ENCODE assay signal across 9 cellular contexts in the genomic region with DNA sequence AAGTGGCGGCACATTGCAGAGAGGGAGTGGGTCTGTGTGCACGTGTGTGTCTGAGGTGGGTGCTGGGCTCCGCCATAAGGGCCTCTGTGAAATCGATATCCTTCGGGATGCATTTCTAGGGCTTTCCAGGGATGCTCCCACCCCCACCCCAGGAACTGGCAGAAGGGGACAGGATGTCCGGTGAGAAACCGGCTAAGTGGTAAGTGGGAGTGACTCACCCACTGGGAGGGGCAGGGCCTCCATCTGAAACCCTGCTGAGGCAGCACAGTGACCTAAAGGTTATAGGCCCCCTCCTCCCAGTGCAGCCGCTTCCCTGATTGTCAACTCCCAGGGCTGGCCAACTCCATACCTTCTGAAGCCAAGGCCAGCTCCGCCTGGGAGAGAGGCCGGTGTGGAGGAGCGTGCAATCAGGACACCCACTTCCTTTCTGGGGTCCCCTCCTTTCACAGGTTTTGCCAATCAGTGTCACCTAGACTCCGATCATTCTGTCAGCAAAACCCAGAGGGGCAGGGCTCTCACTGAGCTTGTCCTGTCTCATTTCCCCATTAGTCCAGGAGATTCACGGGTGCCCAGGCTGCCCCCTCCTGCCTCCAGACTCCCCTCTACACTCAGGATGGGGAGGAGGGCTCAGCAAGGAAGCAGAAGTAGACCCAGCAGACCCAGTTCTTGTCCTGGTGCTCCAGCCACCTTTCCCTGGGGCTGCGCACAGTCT. TPM values are rescaled to one million over a fixed set of nuclear protein-coding genes. Genes with fewer than 3 reads are reported as not detected.
DNase-seq lines count a peak whose midpoint lies in the region; ATAC-seq, FAIRE-seq and TF ChIP-seq lines count a peak whose summit lies in the region.
"Had no signal": no experiment of that assay in that cellular context is flagged by ENCODE, and none has a peak within 500 bp of the region (broad histone marks: within the 10 kb centered on the region; RNA-seq: fewer than 3 reads in every experiment).

No MANE protein-coding gene starts in this region.

- CTCF ChIA-PET in HepG2 (lab: Yijun Ruan, JAX; ENCODE audit: low intra/inter-chr PET ratio, low total read pairs) = no interaction called here

- no peaks in the 10 kb centered on the region for H3K79me2 ChIP-seq in HepG2 (ENCODE audit: insufficient read depth, low read length)

- TF ChIP-seq POLR2A in HepG2 (IDR thresholded peaks at IDR 0.05; ENCODE audit: insufficient read depth in 1 of 2, low read depth in 2 of 2, low read length in 2 of 2) = no peak

- TF ChIP-seq EP300 in HepG2 (IDR thresholded peaks at IDR 0.05; ENCODE audit: low read depth in 2 of 2, low read length in 2 of 2) (no peak), HepG2 (CRISPR knock-in tag; IDR thresholded peaks at IDR 0.05; ENCODE audit: borderline replicate concordance) (no peak)

- TF ChIP-seq CTCF in astrocyte of the spinal cord (IDR thresholded peaks at IDR 0.05; ENCODE audit: low read depth, low read length) (no peak), HepG2 (CRISPR knock-in tag; IDR thresholded peaks at IDR 0.05) (no peak)

- no peak for TF ChIP-seq RAD21 in HepG2 (CRISPR knock-in tag; IDR thresholded peaks at IDR 0.05)

- H3K27me3 ChIP-seq in HUES48 (ENCODE audit: control insufficient read depth, insufficient read depth, low read length) = no peaks in the 10 kb centered on the region
- H3K27me3 ChIP-seq in HepG2 (ENCODE audit: control insufficient read depth in 1 of 2, insufficient read depth in 2 of 2, low read length in 2 of 2) = no peaks in the 10 kb centered on the region

- H3K36me3 ChIP-seq in HUES48 (ENCODE audit: control insufficient read depth, insufficient read depth, low read length) (no peaks in the 10 kb centered on the region; the same call in 1 of the 2 replicates), HepG2 (replicated peaks in 1 of 2; ENCODE audit: control insufficient read depth in 1 of 2, insufficient read depth in 2 of 2, low read length in 2 of 2) (no peaks in the 10 kb centered on the region)

- H3K4me3 ChIP-seq in HUES48 (ENCODE audit: low read depth, low read length) (no peak overlapping the region), astrocyte of the spinal cord (ENCODE audit: low read depth, low read length) (no peak overlapping the region), HepG2 (replicated peaks in 1 of 3; ENCODE audit: insufficient read depth in 1 of 3, low read depth in 2 of 3, low read length in 3 of 3) (no peak overlapping the region)

- intact Hi-C loops in HepG2 (cut with micrococcal nuclease; ENCODE audit: unreplicated experiment) = no loop called here

- in situ Hi-C loops in astrocyte of the spinal cord (cut with HindIII; ENCODE audit: low sequenced_read_pairs) (no loop called here), HepG2 (cut with HindIII; ENCODE audit: extremely low pct_ligation_motif_present, low pct_unique_long_range_greater_than_20kb) (no loop called here)

- no peak overlapping the region for H2AFZ ChIP-seq in HepG2 (ENCODE audit: low read length)

- ATAC-seq in HepG2 (peak; percentile 23), GM19455 (IDR thresholded peaks at IDR 0.05; ENCODE audit: unreplicated experiment) (no peak)

- H3K27ac ChIP-seq in HUES48 (ENCODE audit: low read depth, low read length) (peak overlapping the region; percentile 46), HepG2 (ENCODE audit: extremely low read length, insufficient read depth, low read length) (no peak overlapping the region)

- WGBS in HepG2 (ENCODE audit: low lambda C conversion rate) = 86% methylated on average over 5 of the region's 14 CpGs

- H3K9me3 ChIP-seq in HUES48 (ENCODE audit: control insufficient read depth, insufficient read depth, low read length) (no peaks in the 10 kb centered on the region), HepG2 (ENCODE audit: low read length) (no peaks in the 10 kb centered on the region)

- H3K4me2 ChIP-seq in HepG2 (ENCODE audit: low read depth, low read length) = no peak overlapping the region

- peaks cover 29% of the 10 kb centered on the region for H3K4me1 ChIP-seq in HUES48 (ENCODE audit: control insufficient read depth, insufficient read depth, low read length)
- H3K4me1 ChIP-seq in HepG2 (ENCODE audit: insufficient read depth, low read length) = peaks cover 60% of the 10 kb centered on the region

- POLR2A ChIA-PET in HepG2 (lab: Yijun Ruan, JAX) = no interaction called here

- H3K9ac ChIP-seq in HUES48 (ENCODE audit: low read depth, low read length) = no peak overlapping the region
- no peak overlapping the region for H3K9ac ChIP-seq in HepG2 (ENCODE audit: insufficient read depth, low read depth, low read length)

- no peaks in the 10 kb centered on the region for H4K20me1 ChIP-seq in HepG2 (ENCODE audit: insufficient read depth, low read length)

- no peak for FAIRE-seq in HepG2 (lab: Jason Lieb, UNC)

- DNase-seq in AG20443 (ENCODE audit: low spot score) (peak; percentile 82), astrocyte of the spinal cord (ENCODE audit: low read depth, low spot score) (peak; percentile 62), HepG2 (ENCODE audit: low spot score) (peak; percentile 46), medulla oblongata (ENCODE audit: extremely low spot score) (no peak), NCI-H774 (lab: John Stamatoyannopoulos, UW) (no peak), NCI-H2171 treated with DMSO at 0.1 percent for 48 hours (lab: John Stamatoyannopoulos, UW) (no peak)
- DNase-seq: activated B cell treated with CpG ODN at 0.5 μM for 24 hours had no signal

- BruUV-seq in HepG2 (replicated peaks; lab: Mats Ljungman, UMichigan) = no TSS peak

TF ChIP-seq in HepG2, 621 proteins besides CTCF, POLR2A, EP300 and RAD21 (continues in another document):
- TF ChIP-seq ZNF570 (CRISPR knock-in tag; IDR thresholded peaks at IDR 0.05; ENCODE audit: borderline replicate concordance) (no peak), KAT8 (CRISPR knock-in tag; IDR thresholded peaks at IDR 0.05) (no peak), GABPA (IDR thresholded peaks at IDR 0.05; ENCODE audit: low read depth, low read length) (no peak; the same call in 1 of the 2 replicates), GABPA (CRISPR knock-in tag; IDR thresholded peaks at IDR 0.05; ENCODE audit: low read depth) (peak; percentile 51), FOSL2 (CRISPR knock-in tag; IDR thresholded peaks at IDR 0.05) (peak; percentile 68), NPAS2 (CRISPR knock-in tag; IDR thresholded peaks at IDR 0.05; ENCODE audit: borderline replicate concordance) (no peak)
- TF ChIP-seq, protein P1, sequence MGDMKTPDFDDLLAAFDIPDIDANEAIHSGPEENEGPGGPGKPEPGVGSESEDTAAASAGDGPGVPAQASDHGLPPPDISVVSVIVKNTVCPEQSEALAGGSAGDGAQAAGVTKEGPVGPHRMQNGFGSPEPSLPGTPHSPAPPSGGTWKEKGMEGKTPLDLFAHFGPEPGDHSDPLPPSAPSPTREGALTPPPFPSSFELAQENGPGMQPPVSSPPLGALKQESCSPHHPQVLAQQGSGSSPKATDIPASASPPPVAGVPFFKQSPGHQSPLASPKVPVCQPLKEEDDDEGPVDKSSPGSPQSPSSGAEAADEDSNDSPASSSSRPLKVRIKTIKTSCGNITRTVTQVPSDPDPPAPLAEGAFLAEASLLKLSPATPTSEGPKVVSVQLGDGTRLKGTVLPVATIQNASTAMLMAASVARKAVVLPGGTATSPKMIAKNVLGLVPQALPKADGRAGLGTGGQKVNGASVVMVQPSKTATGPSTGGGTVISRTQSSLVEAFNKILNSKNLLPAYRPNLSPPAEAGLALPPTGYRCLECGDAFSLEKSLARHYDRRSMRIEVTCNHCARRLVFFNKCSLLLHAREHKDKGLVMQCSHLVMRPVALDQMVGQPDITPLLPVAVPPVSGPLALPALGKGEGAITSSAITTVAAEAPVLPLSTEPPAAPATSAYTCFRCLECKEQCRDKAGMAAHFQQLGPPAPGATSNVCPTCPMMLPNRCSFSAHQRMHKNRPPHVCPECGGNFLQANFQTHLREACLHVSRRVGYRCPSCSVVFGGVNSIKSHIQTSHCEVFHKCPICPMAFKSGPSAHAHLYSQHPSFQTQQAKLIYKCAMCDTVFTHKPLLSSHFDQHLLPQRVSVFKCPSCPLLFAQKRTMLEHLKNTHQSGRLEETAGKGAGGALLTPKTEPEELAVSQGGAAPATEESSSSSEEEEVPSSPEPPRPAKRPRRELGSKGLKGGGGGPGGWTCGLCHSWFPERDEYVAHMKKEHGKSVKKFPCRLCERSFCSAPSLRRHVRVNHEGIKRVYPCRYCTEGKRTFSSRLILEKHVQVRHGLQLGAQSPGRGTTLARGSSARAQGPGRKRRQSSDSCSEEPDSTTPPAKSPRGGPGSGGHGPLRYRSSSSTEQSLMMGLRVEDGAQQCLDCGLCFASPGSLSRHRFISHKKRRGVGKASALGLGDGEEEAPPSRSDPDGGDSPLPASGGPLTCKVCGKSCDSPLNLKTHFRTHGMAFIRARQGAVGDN (CRISPR knock-in tag; IDR thresholded peaks at IDR 0.05) = peak; percentile 25; the same call in 1 of the 2 replicates

RNA-seq across cellular contexts. Expression of a gene that starts 44.5 kb away (rescaled TPM):
- 4.1 and 7.3 TPM in 2 replicates for total RNA-seq in HepG2 (2016; rRNA removed; fragmentation: Illumina TruSeq; extraction: Trizol)
- 1.8 and 2.9 TPM in 2 replicates for total RNA-seq in HepG2 (2016; cell fraction: cytosol; rRNA removed; fragmentation: Illumina TruSeq; extraction: Trizol; ENCODE audit: low read depth)
- total RNA-seq in HepG2 (2016; cell fraction: insoluble cytoplasmic fraction; rRNA removed; fragmentation: Illumina TruSeq; extraction: Trizol) = 4.3 and 5.3 TPM in 2 replicates
- total RNA-seq in HepG2 (2016; cell fraction: membrane; rRNA removed; fragmentation: Illumina TruSeq; extraction: Trizol) = 5.3 and 6.4 TPM in 2 replicates
- 5.4 and 6.5 TPM in 2 replicates for total RNA-seq in HepG2 (2016; cell fraction: nucleus; rRNA removed; fragmentation: Illumina TruSeq; extraction: Trizol)
- polyA plus RNA-seq in HepG2 (2011; rRNA removed) = 3.9 and 4.7 TPM in 2 replicates
- polyA plus RNA-seq in HepG2 (2011; cell fraction: cytosol; rRNA removed) = 2.3 and 2.9 TPM in 2 replicates
- polyA plus RNA-seq in HepG2 (2011; cell fraction: nucleus; rRNA removed) = 3.6 and 4.2 TPM in 2 replicates
- 3.3 and 4.2 TPM in 2 replicates for polyA plus RNA-seq in HepG2 (2012)
- polyA plus RNA-seq in HepG2 (2016; cell fraction: cytosol; fragmentation: Illumina TruSeq; extraction: Trizol; ENCODE audit: low read depth) = 1.8 and 1.9 TPM in 2 replicates
- polyA plus RNA-seq in HepG2 (2016; cell fraction: insoluble cytoplasmic fraction; fragmentation: Illumina TruSeq; extraction: Trizol; ENCODE audit: low read depth) = 4.9 and 6.0 TPM in 2 replicates
- 4.1 and 4.8 TPM in 2 replicates for polyA plus RNA-seq in HepG2 (2016; cell fraction: membrane; fragmentation: Illumina TruSeq; extraction: Trizol; ENCODE audit: low read depth)
- polyA plus RNA-seq in HepG2 (2016; cell fraction: nucleus; fragmentation: Illumina TruSeq; extraction: Trizol; ENCODE audit: insufficient read depth, low read depth) = 9.3 and 9.9 TPM in 2 replicates
- polyA minus RNA-seq in HepG2 (2011; rRNA and poly(A)+ RNA removed; ENCODE audit: low replicate concordance) = 4.1 and 6.6 TPM in 2 replicates
- polyA minus RNA-seq in HepG2 (2011; cell fraction: cytosol; rRNA and poly(A)+ RNA removed) = 3.0 and 4.1 TPM in 2 replicates
- 6.1 and 6.6 TPM in 2 replicates for polyA minus RNA-seq in HepG2 (2011; cell fraction: nucleus; rRNA and poly(A)+ RNA removed)

Comparison
In these comparisons a context has a peak if more than half of its experiments do, and no peak if none do; other contexts are left out.
1. DNase-seq: peak in AG20443 (single experiment), astrocyte of the spinal cord (single experiment) and HepG2 (single experiment); none in medulla oblongata (single experiment), NCI-H774 (single experiment) and NCI-H2171 treated with DMSO at 0.1 percent for 48 hours (single experiment).